10 cellular contexts compared by ENCODE assay signal in genomic region chr9:137492464-137493162, GRCh38. TPM values are rescaled to one million over a fixed set of nuclear protein-coding genes. Genes with fewer than 3 reads are reported as not detected.
DNase-seq lines count a peak whose midpoint lies in the region; ATAC-seq and TF ChIP-seq lines count a peak whose summit lies in the region.
"Had no signal": no experiment of that assay in that cellular context is flagged by ENCODE, and none has a peak within 500 bp of the region (broad histone marks: within the 10 kb centered on the region; RNA-seq: fewer than 3 reads in every experiment).

No MANE protein-coding gene starts in this region.

- H3K27me3 ChIP-seq in PC-3 (ENCODE audit: low read length) = no peaks in the 10 kb centered on the region
- H3K27me3 ChIP-seq: BLaER1 treated with 17β-estradiol and CSF1 and Interleukin-3, amounts not matched to agents 10 nM and 100 nM had no signal

- POLR2A ChIA-PET in activated CD4-positive, alpha-beta T cell treated with anti-CD3 and anti-CD28 coated beads, Interleukin-2, amount 10 ng/mL, durations not matched to agents 7 days and 5 days (lab: Charles Lee) = no interaction called here
- POLR2A ChIA-PET in PC-3 (lab: Charles Lee; ENCODE audit: unreplicated experiment) = no interaction called here

- CTCF ChIA-PET in activated CD4-positive, alpha-beta T cell treated with anti-CD3 and anti-CD28 coated beads, Interleukin-2, amount 10 ng/mL, durations not matched to agents 7 days and 5 days (lab: Charles Lee) = interaction anchor here (1.5 kb wide), 1 partner anchor 59 kb away, joined by 3 read pairs; the partner anchor contains the start of gene MRPL41
- CTCF ChIA-PET in PC-3 (lab: Charles Lee) = no interaction called here

- no peaks in the 10 kb centered on the region for H3K36me3 Mint-ChIP-seq in activated CD4-positive, alpha-beta T cell treated with anti-CD3 and anti-CD28 coated beads, Interleukin-2, amount 10 ng/mL, durations not matched to agents 7 days and 5 days (ENCODE audit: low read depth)
- H3K36me3 Mint-ChIP-seq in dendritic cell treated with granulocyte-macrophage colony-stimulating factor and Interleukin-4, amounts not matched to agents 40 ng/mL and 50 ng/mL, for 4 days (ENCODE audit: low read depth) = peaks cover 5% of the 10 kb centered on the region
- peaks cover 6% of the 10 kb centered on the region for H3K36me3 Mint-ChIP-seq in stimulated activated memory B cell treated with anti-CD40 and anti-IgM and Interleukin-4, amounts not matched to agents 10 μg/mL and 1 μg/mL and 100 μg/mL, for 72 hours
- H3K36me3 Mint-ChIP-seq: activated naive CD4-positive, alpha-beta T cell treated with anti-CD3 and anti-CD28 coated beads, Interleukin-2, amount 50 U/mL, for 24 hours had no signal

- H3K9me3 ChIP-seq in PC-3 (ENCODE audit: low read length) = no peaks in the 10 kb centered on the region

- H3K79me2 ChIP-seq in PC-3 (ENCODE audit: low read length) = no peaks in the 10 kb centered on the region

- H3K27ac ChIP-seq in PC-3 (ENCODE audit: low read length) = peak overlapping the region; percentile 57; the same call in 1 of the 2 replicates

- H4K20me1 ChIP-seq in PC-3 (ENCODE audit: low read length) = no peaks in the 10 kb centered on the region

- no peak overlapping the region for H3K27ac Mint-ChIP-seq in activated CD4-positive, alpha-beta T cell treated with anti-CD3 and anti-CD28 coated beads, Interleukin-2, amount 10 ng/mL, durations not matched to agents 7 days and 5 days
- H3K27ac Mint-ChIP-seq in dendritic cell treated with granulocyte-macrophage colony-stimulating factor and Interleukin-4, amounts not matched to agents 40 ng/mL and 50 ng/mL, for 4 days = peak overlapping the region; percentile 58
- no peak overlapping the region for H3K27ac Mint-ChIP-seq in stimulated activated memory B cell treated with anti-CD40 and anti-IgM and Interleukin-4, amounts not matched to agents 10 μg/mL and 1 μg/mL and 100 μg/mL, for 72 hours

- peaks cover 25% of the 10 kb centered on the region for H3K4me1 Mint-ChIP-seq in activated CD4-positive, alpha-beta T cell treated with anti-CD3 and anti-CD28 coated beads, Interleukin-2, amount 10 ng/mL, durations not matched to agents 7 days and 5 days
- H3K4me1 Mint-ChIP-seq in dendritic cell treated with granulocyte-macrophage colony-stimulating factor and Interleukin-4, amounts not matched to agents 40 ng/mL and 50 ng/mL, for 4 days (ENCODE audit: low read depth) = peaks cover 27% of the 10 kb centered on the region
- no peaks in the 10 kb centered on the region for H3K4me1 Mint-ChIP-seq in stimulated activated memory B cell treated with anti-CD40 and anti-IgM and Interleukin-4, amounts not matched to agents 10 μg/mL and 1 μg/mL and 100 μg/mL, for 72 hours

- H3K4me2 ChIP-seq in PC-3 (ENCODE audit: low read length) = no peak overlapping the region

- no peak for TF ChIP-seq CTCF in PC-3 (conservative IDR thresholded peaks at IDR 0.05; ENCODE audit: low read depth, low read length)

- intact Hi-C loops in PC-3 (cut with micrococcal nuclease) = no loop called here
- intact Hi-C loops in dendritic cell treated with granulocyte-macrophage colony-stimulating factor and Interleukin-4, amounts not matched to agents 40 ng/mL and 50 ng/mL, for 4 days (cut with micrococcal nuclease) = no loop called here

- no peak overlapping the region for H3K9ac ChIP-seq in PC-3 (ENCODE audit: low read length)
- H3K9ac ChIP-seq: BLaER1 treated with 17β-estradiol and CSF1 and Interleukin-3, amounts not matched to agents 10 nM and 100 nM had no signal

- no peaks in the 10 kb centered on the region for H3F3A ChIP-seq in PC-3 (ENCODE audit: low read length, unreplicated experiment)

- H3K9me3 Mint-ChIP-seq in activated CD4-positive, alpha-beta T cell treated with anti-CD3 and anti-CD28 coated beads, Interleukin-2, amount 10 ng/mL, durations not matched to agents 7 days and 5 days = no peaks in the 10 kb centered on the region
- H3K9me3 Mint-ChIP-seq in dendritic cell treated with granulocyte-macrophage colony-stimulating factor and Interleukin-4, amounts not matched to agents 40 ng/mL and 50 ng/mL, for 4 days = no peaks in the 10 kb centered on the region
- no peaks in the 10 kb centered on the region for H3K9me3 Mint-ChIP-seq in stimulated activated memory B cell treated with anti-CD40 and anti-IgM and Interleukin-4, amounts not matched to agents 10 μg/mL and 1 μg/mL and 100 μg/mL, for 72 hours
- H3K9me3 Mint-ChIP-seq: activated naive CD4-positive, alpha-beta T cell treated with anti-CD3 and anti-CD28 coated beads, Interleukin-2, amount 50 U/mL, for 24 hours had no signal

- no peaks in the 10 kb centered on the region for H3K9me2 ChIP-seq in PC-3 (replicated peaks; ENCODE audit: low read length)

- peaks cover 16% of the 10 kb centered on the region for H3K4me1 ChIP-seq in PC-3 (ENCODE audit: insufficient read depth, low read length)

- no peaks in the 10 kb centered on the region for H3K36me3 ChIP-seq in PC-3 (ENCODE audit: low read depth, low read length)
- H3K36me3 ChIP-seq: BLaER1 treated with 17β-estradiol and CSF1 and Interleukin-3, amounts not matched to agents 10 nM and 100 nM had no signal

- DNase-seq in activated CD4-positive, alpha-beta T cell treated with anti-CD3 and anti-CD28 coated beads, Interleukin-2, amount 10 ng/mL, durations not matched to agents 7 days and 5 days = peak; percentile 22
- no peak for DNase-seq in activated CD4-positive, alpha-beta T cell treated with anti-CD3 and anti-CD28 coated beads for 1 hour
- DNase-seq in PC-3 = peak; percentile 47

- no peaks in the 10 kb centered on the region for H3K27me3 Mint-ChIP-seq in activated CD4-positive, alpha-beta T cell treated with anti-CD3 and anti-CD28 coated beads, Interleukin-2, amount 10 ng/mL, durations not matched to agents 7 days and 5 days
- peaks cover 15% of the 10 kb centered on the region for H3K27me3 Mint-ChIP-seq in dendritic cell treated with granulocyte-macrophage colony-stimulating factor and Interleukin-4, amounts not matched to agents 40 ng/mL and 50 ng/mL, for 4 days
- H3K27me3 Mint-ChIP-seq in stimulated activated memory B cell treated with anti-CD40 and anti-IgM and Interleukin-4, amounts not matched to agents 10 μg/mL and 1 μg/mL and 100 μg/mL, for 72 hours = no peaks in the 10 kb centered on the region
- H3K27me3 Mint-ChIP-seq: activated naive CD4-positive, alpha-beta T cell treated with anti-CD3 and anti-CD28 coated beads, Interleukin-2, amount 50 U/mL, for 24 hours had no signal

- no peak overlapping the region for H3K4me3 Mint-ChIP-seq in activated CD4-positive, alpha-beta T cell treated with anti-CD3 and anti-CD28 coated beads, Interleukin-2, amount 10 ng/mL, durations not matched to agents 7 days and 5 days
- H3K4me3 Mint-ChIP-seq in dendritic cell treated with granulocyte-macrophage colony-stimulating factor and Interleukin-4, amounts not matched to agents 40 ng/mL and 50 ng/mL, for 4 days = no peak overlapping the region
- no peak overlapping the region for H3K4me3 Mint-ChIP-seq in stimulated activated memory B cell treated with anti-CD40 and anti-IgM and Interleukin-4, amounts not matched to agents 10 μg/mL and 1 μg/mL and 100 μg/mL, for 72 hours
- H3K4me3 Mint-ChIP-seq: activated naive CD4-positive, alpha-beta T cell treated with anti-CD3 and anti-CD28 coated beads, Interleukin-2, amount 50 U/mL, for 24 hours had no signal

- H2AFZ ChIP-seq in PC-3 (ENCODE audit: low read length) = no peak overlapping the region

- no TSS peak for BruUV-seq in PC-3 (replicated peaks; lab: Mats Ljungman, UMichigan)

- ATAC-seq in PC-3 (no peak; the same call in 1 of the 2 replicates), HG03025 (IDR thresholded peaks at IDR 0.05; ENCODE audit: low FRiP score, unreplicated experiment) (no peak), HG02610 (IDR thresholded peaks at IDR 0.05; ENCODE audit: unreplicated experiment) (no peak), HG02798 (IDR thresholded peaks at IDR 0.05; ENCODE audit: poor library complexity, unreplicated experiment) (no peak)
- ATAC-seq in stimulated activated memory B cell treated with anti-CD40 and anti-IgM and Interleukin-4, amounts not matched to agents 10 μg/mL and 1 μg/mL and 100 μg/mL, for 72 hours = peak; percentile 64

- no peak overlapping the region for H3K4me3 ChIP-seq in PC-3 (ENCODE audit: low read length)
- H3K4me3 ChIP-seq: BLaER1 treated with 17β-estradiol and CSF1 and Interleukin-3, amounts not matched to agents 10 nM and 100 nM had no signal

RNA-seq across cellular contexts. Expression of gene NSMF, which starts 33.5 kb away (rescaled TPM):
- total RNA-seq in activated CD4-positive, alpha-beta T cell treated with anti-CD3 and anti-CD28 coated beads, Interleukin-2, amount 10 ng/mL, durations not matched to agents 7 days and 5 days = 10 to 100 TPM; 57.6 to 60.3 TPM
- total RNA-seq in PC-3 (2014; rRNA removed) = 29.5 and 30.8 TPM in 2 replicates

RNA-seq across cellular contexts. Expression of gene ENTPD8, which starts 51.5 kb away (rescaled TPM):
- not detected for total RNA-seq in activated CD4-positive, alpha-beta T cell treated with anti-CD3 and anti-CD28 coated beads, Interleukin-2, amount 10 ng/mL, durations not matched to agents 7 days and 5 days
- total RNA-seq in PC-3 (2014; rRNA removed) = 0.17 TPM in 1 of 2 replicates, not detected in the other

RNA-seq across cellular contexts. Expression of gene PNPLA7, which starts 57.6 kb away (rescaled TPM):
- 1 to 10 TPM; 3.8 to 4.4 TPM for total RNA-seq in activated CD4-positive, alpha-beta T cell treated with anti-CD3 and anti-CD28 coated beads, Interleukin-2, amount 10 ng/mL, durations not matched to agents 7 days and 5 days
- 0.77 and 0.81 TPM in 2 replicates for total RNA-seq in PC-3 (2014; rRNA removed)

RNA-seq across cellular contexts. Expression of gene MRPL41, which starts 59.1 kb away (rescaled TPM):
- 10 to 100 TPM; 30.2 to 37.1 TPM for total RNA-seq in activated CD4-positive, alpha-beta T cell treated with anti-CD3 and anti-CD28 coated beads, Interleukin-2, amount 10 ng/mL, durations not matched to agents 7 days and 5 days
- 159 and 193 TPM in 2 replicates for total RNA-seq in PC-3 (2014; rRNA removed)
